ENCODE assay signal across 17 cellular contexts in genomic region chr3:14224895-14225294, GRCh38. TPM values are rescaled to one million over a fixed set of nuclear protein-coding genes. Genes with fewer than 3 reads are reported as not detected.
DNase-seq lines count a peak whose midpoint lies in the region; ATAC-seq and TF ChIP-seq lines count a peak whose summit lies in the region.
"Had no signal": no experiment of that assay in that cellular context is flagged by ENCODE, and none has a peak within 500 bp of the region (broad histone marks: within the 10 kb centered on the region; RNA-seq: fewer than 3 reads in every experiment).

No MANE protein-coding gene starts in this region.

- no peaks in the 10 kb centered on the region for H3K79me2 ChIP-seq in OCI-LY3 (ENCODE audit: low read length)

- no peak overlapping the region for H3K9ac ChIP-seq in OCI-LY3 (ENCODE audit: low read length)

- H3K27ac Mint-ChIP-seq in Caco-2 (ENCODE audit: unreplicated experiment), result peak overlapping the region; percentile 96
- H3K27ac Mint-ChIP-seq: CD8-positive, alpha-beta memory T cell; stimulated activated naive CD8-positive, alpha-beta T cell treated with anti-CD3 and anti-CD28 coated beads, Interleukin-15, Interleukin-2, amounts not matched to agents 100 ng/mL and 50 ng/mL, for 24 hours had no signal

- H3K4me3 Mint-ChIP-seq in Caco-2 (ENCODE audit: unreplicated experiment), result peak overlapping the region; percentile 81
- H3K4me3 Mint-ChIP-seq: CD8-positive, alpha-beta memory T cell; stimulated activated naive CD8-positive, alpha-beta T cell treated with anti-CD3 and anti-CD28 coated beads, Interleukin-15, Interleukin-2, amounts not matched to agents 100 ng/mL and 50 ng/mL, for 24 hours had no signal

- H4K20me1 ChIP-seq in OCI-LY3 (ENCODE audit: insufficient read depth, low read length), result no peaks in the 10 kb centered on the region

- H3K27ac ChIP-seq in OCI-LY3 (ENCODE audit: low read length), result no peak overlapping the region
- H3K27ac ChIP-seq: left ventricle myocardium inferior, psoas muscle, WERI-Rb-1 had no signal

- H3K36me3 Mint-ChIP-seq in Caco-2 (ENCODE audit: insufficient read depth, unreplicated experiment), result peaks cover 27% of the 10 kb centered on the region

- no peak overlapping the region for H2AFZ ChIP-seq in OCI-LY3 (ENCODE audit: low read depth, low read length)

- H3K4me3 ChIP-seq in Caco-2 (ENCODE audit: low read depth, low read length) (peak overlapping the region; percentile 8; the same call in 1 of the 2 replicates), OCI-LY3 (ENCODE audit: low read length) (no peak overlapping the region), cardiac fibroblast (replicated peaks in 1 of 2; ENCODE audit: low read depth in 2 of 2, low read length in 2 of 2) (no peak overlapping the region)
- H3K4me3 ChIP-seq: left ventricle myocardium inferior, psoas muscle, uterus had no signal

- peak; percentile 13 for ATAC-seq in left colon
- no peak for ATAC-seq in HG03280 (IDR thresholded peaks at IDR 0.05; ENCODE audit: unreplicated experiment)
- ATAC-seq: psoas muscle had no signal

- intact Hi-C loops in Caco-2 (cut with micrococcal nuclease; ENCODE audit: unreplicated experiment), result loop anchor here (1.0 to 2.0 kb wide), 5 partner anchors 17 to 194 kb away; partner anchors contain the start of genes LSM3 and XPC
- intact Hi-C loops in left colon (cut with DNase I, micrococcal nuclease), result no loop called here

- no peaks in the 10 kb centered on the region for H3K27me3 Mint-ChIP-seq in Caco-2 (ENCODE audit: insufficient read depth, unreplicated experiment)

- peaks cover 32% of the 10 kb centered on the region for H3K9me3 Mint-ChIP-seq in Caco-2 (ENCODE audit: unreplicated experiment)

- H3K27me3 ChIP-seq in Caco-2 (replicated peaks; ENCODE audit: control insufficient read depth, insufficient read depth, low read length), result no peaks in the 10 kb centered on the region
- H3K27me3 ChIP-seq in OCI-LY3 (ENCODE audit: low read depth, low read length), result no peaks in the 10 kb centered on the region
- H3K27me3 ChIP-seq: uterus had no signal

- peak overlapping the region; percentile 46 for H3K4me2 ChIP-seq in OCI-LY3 (ENCODE audit: low read length)

- no TSS peak for BruUV-seq in Caco-2 (replicated peaks; lab: Mats Ljungman, UMichigan)

- H3K9me3 ChIP-seq in Caco-2 (peaks cover 25% of the 10 kb centered on the region), OCI-LY3 (ENCODE audit: insufficient read depth, low read length) (peaks cover 12% of the 10 kb centered on the region)
- H3K9me3 ChIP-seq: uterus had no signal

- CTCF ChIA-PET in Caco-2 (lab: Charles Lee), result interaction anchor here (1.5 to 2.2 kb wide), 2 partner anchors 22 to 46 kb away, joined by 4 to 10 read pairs; partner anchors contain the start of genes LSM3 and XPC

- 0 out of 2 replicates have a peak, but pooled peaks cover 1% of the 10 kb centered on the region for H3K36me3 ChIP-seq in Caco-2 (ENCODE audit: control insufficient read depth, insufficient read depth, low read length)
- H3K36me3 ChIP-seq in OCI-LY3 (replicated peaks; ENCODE audit: low read depth, low read length), result peaks cover 4% of the 10 kb centered on the region
- H3K36me3 ChIP-seq: left ventricle myocardium inferior, uterus, WERI-Rb-1 had no signal

- peaks cover 56% of the 10 kb centered on the region for H3K4me1 Mint-ChIP-seq in Caco-2 (ENCODE audit: low read depth, unreplicated experiment)
- H3K4me1 Mint-ChIP-seq: CD8-positive, alpha-beta memory T cell had no signal

- TF ChIP-seq CTCF in Caco-2 (IDR thresholded peaks at IDR 0.05; ENCODE audit: insufficient read depth in 1 of 2, low read depth in 1 of 2, low read length in 1 of 2, severe bottlenecking in 1 of 2, unreplicated experiment in 1 of 2) (no peak), OCI-LY3 (IDR thresholded peaks at IDR 0.05; ENCODE audit: low read depth, low read length) (no peak), cardiac fibroblast (IDR thresholded peaks at IDR 0.05; ENCODE audit: low read depth, low read length) (no peak)

- DNase-seq in Caco-2 (peak; percentile 86 to 95), cardiac fibroblast (ENCODE audit: low read depth in 2 of 2) (peak; percentile 24 to 71), left colon (no peak), NOMO-1 treated with DMSO at 0.1 percent for 48 hours (lab: John Stamatoyannopoulos, UW; ENCODE audit: unreplicated experiment) (no peak), glomerular visceral epithelial cell (ENCODE audit: extremely low spot score) (no peak)
- DNase-seq in activated CD4-positive, alpha-beta T cell treated with anti-CD3 and anti-CD28 coated beads for 1 hour, result no peak
- DNase-seq: ACHN; CD8-positive, alpha-beta memory T cell; GF-D8; hypothalamus; left ventricle myocardium inferior; psoas muscle; uterus; WERI-Rb-1 had no signal

- H3K4me1 ChIP-seq in Caco-2 (peaks cover 69% of the 10 kb centered on the region), OCI-LY3 (ENCODE audit: low read length) (peaks cover 31% of the 10 kb centered on the region)
- H3K4me1 ChIP-seq: psoas muscle, uterus had no signal

- POLR2A ChIA-PET in Caco-2 (lab: Charles Lee), result interaction anchor here (0.9 to 1.5 kb wide), 2 partner anchors 20 to 22 kb away, joined by 5 to 6 read pairs; no protein-coding TSS in a partner anchor

RNA-seq across cellular contexts. Expression of gene LSM3, which starts 46.3 kb away (rescaled TPM):
- total RNA-seq in Caco-2 (2022) (19.1 and 20.5 TPM in 2 replicates), left colon (1 to 10 TPM; 9.1 to 9.9 TPM)

RNA-seq across cellular contexts. Expression of gene XPC, which starts 46.5 kb away (rescaled TPM):
- 31.0 and 33.1 TPM in 2 replicates for total RNA-seq in Caco-2 (2022)
- 10 to 100 TPM; 19.7 to 22.4 TPM for total RNA-seq in left colon

Comparison
In these comparisons a context has a peak if more than half of its experiments do, and no peak if none do; other contexts are left out.
1. DNase-seq: peak in Caco-2 (2 of 2) and cardiac fibroblast (2 of 2); none in left colon (0 of 2), activated CD4-positive, alpha-beta T cell treated with anti-CD3 and anti-CD28 coated beads for 1 hour (single experiment), NOMO-1 treated with DMSO at 0.1 percent for 48 hours (single experiment) and glomerular visceral epithelial cell (single experiment).